Comparison of ENCODE assay signal across 8 cellular contexts in the genomic region with DNA sequence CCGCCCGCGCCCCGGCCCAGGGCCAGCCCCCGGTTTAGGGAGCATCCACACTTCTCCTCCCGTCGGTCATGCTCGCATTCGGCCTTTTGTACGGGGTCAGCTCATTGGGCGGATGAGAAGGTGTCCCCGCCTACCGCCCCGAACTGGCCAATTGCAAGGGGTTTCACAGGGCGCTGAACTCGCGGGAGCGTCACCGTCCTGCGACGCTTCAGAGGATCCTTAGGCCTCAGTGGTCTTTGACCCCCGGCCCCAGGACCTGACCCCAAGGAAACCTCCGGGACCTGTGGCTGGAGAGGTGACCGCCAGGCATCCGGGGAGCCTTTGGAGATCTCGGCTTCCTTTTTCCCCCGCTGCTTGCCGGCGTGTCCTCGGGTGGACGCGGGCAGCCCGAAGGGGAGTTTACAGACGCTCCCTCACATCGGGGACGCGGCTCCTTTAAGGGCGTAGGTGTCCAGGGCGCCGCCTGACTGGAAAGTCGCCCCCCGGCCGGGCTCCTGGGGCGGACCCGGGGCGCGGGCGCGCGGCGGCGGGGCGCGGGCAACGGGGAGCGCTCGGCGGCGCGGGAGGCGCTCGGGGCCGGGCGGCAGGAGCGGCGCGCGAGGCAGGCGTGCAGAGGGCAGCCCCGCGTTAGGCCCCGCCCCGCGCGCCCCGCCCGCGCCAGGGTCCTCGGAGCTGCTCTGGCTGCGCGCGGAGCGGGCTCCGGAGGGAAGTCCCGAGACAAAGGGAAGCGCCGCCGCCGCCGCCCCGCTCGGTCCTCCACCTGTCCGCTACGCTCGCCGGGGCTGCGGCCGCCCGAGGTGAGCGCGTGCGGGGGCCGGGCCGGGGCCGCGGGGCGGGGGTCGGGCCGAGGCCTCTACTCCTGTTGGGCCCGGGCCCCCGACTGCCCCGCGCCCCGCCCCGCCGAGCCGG. TPM values are rescaled to one million over a fixed set of nuclear protein-coding genes. Genes with fewer than 3 reads are reported as not detected.
DNase-seq lines count a peak whose midpoint lies in the region; ATAC-seq lines count a peak whose summit lies in the region.

A gene (plus strand): TSS at position 660 of the 909 bp plus-strand sequence. CDS start 4,395 bp downstream, outside the sequence.

- ATAC-seq in GM19372 (IDR thresholded peaks at IDR 0.05; ENCODE audit: low read depth, unreplicated experiment) = peak; percentile 61
- peak; percentile 58 for ATAC-seq in HG03521 (IDR thresholded peaks at IDR 0.05; ENCODE audit: unreplicated experiment)
- peak; percentile 86 for ATAC-seq in left lobe of liver

- DNase-seq in C1 segment of cervical spinal cord (lab: John Stamatoyannopoulos, UW) (peak; percentile 95 to 99 (median 98)), NCI-H748 treated with DMSO at 0.1 percent for 48 hours (lab: John Stamatoyannopoulos, UW) (peak; percentile 75), dedifferentiated amniotic fluid mesenchymal stem cell (ENCODE audit: extremely low spot score) (peak; percentile 95), left lobe of liver (ENCODE audit: low spot score) (peak; percentile 99)
- peak; percentile 98 to 100 for DNase-seq in activated CD4-positive, alpha-beta T cell treated with anti-CD3 and anti-CD28 coated beads, Interleukin-2, amount 50 U/mL, for 24 hours (ENCODE audit: low read depth in 1 of 2, low spot score in 1 of 2)
- peak; percentile 97 to 98 for DNase-seq in stimulated activated CD4-positive, alpha-beta T cell treated with anti-CD3 and anti-CD28 coated beads, Interleukin-2, amount 100 ng/mL, for 24 hours

RNA-seq across cellular contexts. Expression of the gene that starts here (rescaled TPM):
- total RNA-seq in left lobe of liver = 28.0 TPM

Comparison
In these comparisons a context has a peak if more than half of its experiments do, and no peak if none do; other contexts are left out.
1. Peak in every context shown above with its lines: DNase-seq and ATAC-seq.